ENCODE assay signal across 1 cellular context in the genomic region with DNA sequence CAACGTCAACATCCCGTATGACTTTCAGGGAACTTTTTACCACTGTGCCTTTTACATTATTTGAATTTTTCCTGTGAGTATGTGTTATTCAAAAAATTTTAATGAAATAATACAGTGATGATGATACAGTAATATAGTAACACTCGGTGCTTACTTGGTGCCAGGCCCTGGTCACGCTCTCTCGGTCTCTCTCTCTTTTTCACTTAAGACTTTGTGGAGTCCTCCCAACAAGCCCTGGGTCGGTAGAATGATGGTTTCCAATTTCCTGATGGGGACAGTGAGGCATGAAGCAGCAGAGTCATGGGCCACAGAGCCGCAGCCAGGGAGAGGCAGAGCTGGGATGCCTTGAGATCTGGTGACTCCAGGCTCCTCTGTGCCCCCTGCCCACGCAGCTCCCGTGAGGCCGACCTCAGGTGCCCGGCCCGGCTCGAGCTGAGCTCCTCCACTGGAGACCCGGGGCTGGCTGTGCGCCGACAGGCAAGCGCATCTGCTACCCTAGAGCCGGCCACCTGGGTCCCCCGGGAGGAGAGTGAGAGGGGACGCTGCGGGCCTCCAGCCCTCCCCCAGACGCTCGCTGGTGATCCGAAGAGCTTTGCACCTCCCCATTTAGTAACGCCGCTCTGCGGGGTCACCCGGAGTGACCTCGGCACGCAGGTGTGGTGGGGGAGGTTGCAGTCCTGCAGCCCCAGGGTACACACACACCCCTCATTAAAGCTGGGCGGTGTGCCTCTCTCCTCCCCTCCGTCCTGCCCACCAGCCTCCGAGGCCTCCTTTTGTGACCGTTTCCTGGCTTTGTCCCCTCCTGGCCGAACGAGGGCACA.
A peak's percentile ranks its signal among the peaks of the same experiment; 100 is the strongest.
TF ChIP-seq lines count a peak whose summit lies in the region.

No MANE protein-coding gene starts in this region.

TF ChIP-seq in A549, 52 proteins besides CTCF, POLR2A, EP300 and RAD21 (continued from another document):
- TF ChIP-seq, protein P1, sequence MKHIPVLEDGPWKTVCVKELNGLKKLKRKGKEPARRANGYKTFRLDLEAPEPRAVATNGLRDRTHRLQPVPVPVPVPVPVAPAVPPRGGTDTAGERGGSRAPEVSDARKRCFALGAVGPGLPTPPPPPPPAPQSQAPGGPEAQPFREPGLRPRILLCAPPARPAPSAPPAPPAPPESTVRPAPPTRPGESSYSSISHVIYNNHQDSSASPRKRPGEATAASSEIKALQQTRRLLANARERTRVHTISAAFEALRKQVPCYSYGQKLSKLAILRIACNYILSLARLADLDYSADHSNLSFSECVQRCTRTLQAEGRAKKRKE (CRISPR knock-in tag; IDR thresholded peaks at IDR 0.05; ENCODE audit: low read depth) = 0 out of 2 replicates have a peak, but pooled peaks have one; percentile 4
- TF ChIP-seq, protein P2, sequence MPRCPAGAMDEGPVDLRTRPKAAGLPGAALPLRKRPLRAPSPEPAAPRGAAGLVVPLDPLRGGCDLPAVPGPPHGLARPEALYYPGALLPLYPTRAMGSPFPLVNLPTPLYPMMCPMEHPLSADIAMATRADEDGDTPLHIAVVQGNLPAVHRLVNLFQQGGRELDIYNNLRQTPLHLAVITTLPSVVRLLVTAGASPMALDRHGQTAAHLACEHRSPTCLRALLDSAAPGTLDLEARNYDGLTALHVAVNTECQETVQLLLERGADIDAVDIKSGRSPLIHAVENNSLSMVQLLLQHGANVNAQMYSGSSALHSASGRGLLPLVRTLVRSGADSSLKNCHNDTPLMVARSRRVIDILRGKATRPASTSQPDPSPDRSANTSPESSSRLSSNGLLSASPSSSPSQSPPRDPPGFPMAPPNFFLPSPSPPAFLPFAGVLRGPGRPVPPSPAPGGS (IDR thresholded peaks at IDR 0.05) = peak; percentile 39; the same call in 1 of the 3 replicates
